Comparison of ENCODE assay signal across 22 cellular contexts in genomic region chr4:174056959-174057358, GRCh38.
"Had no signal": no experiment of that assay in that cellular context is flagged by ENCODE, and none has a peak within 500 bp of the region (broad histone marks: within the 10 kb centered on the region; RNA-seq: fewer than 3 reads in every experiment).

No MANE protein-coding gene starts in this region.

- H3K36me3 ChIP-seq: brain microvascular endothelial cell, ovary, tibial nerve, uterus had no signal

- H3K27ac ChIP-seq: brain microvascular endothelial cell, dorsolateral prefrontal cortex, epithelial cell of prostate, foreskin keratinocyte, ovary, psoas muscle, tibial nerve, uterus, VCaP had no signal

- H3K27me3 ChIP-seq: brain microvascular endothelial cell, dorsolateral prefrontal cortex, foreskin keratinocyte, ovary, tibial nerve, uterus had no signal

- DNase-seq: activated CD4-positive, alpha-beta T cell treated with anti-CD3 and anti-CD28 coated beads, Interleukin-2, amount 50 U/mL, for 1 hour; activated CD4-positive, CD25-positive, alpha-beta regulatory T cell treated with anti-CD3 and anti-CD28 coated beads, Interleukin-2, amount 50 U/mL, for 72 hours; activated CD8-positive, alpha-beta memory T cell treated with anti-CD3 and anti-CD28 coated beads, Interleukin-2, amount 50 U/mL, for 4 hours; activated naive CD4-positive, alpha-beta T cell treated with anti-CD3 and anti-CD28 coated beads, Interleukin-2, amount 50 U/mL, for 16 hours; activated T-cell treated with anti-CD3 and anti-CD28 coated beads, Interleukin-2, amount 50 U/mL, for 4 hours; aorta; brain microvascular endothelial cell; central memory CD4-positive, alpha-beta T cell; dorsolateral prefrontal cortex; foreskin keratinocyte; natural killer cell; ovary; psoas muscle; right cardiac atrium; stimulated activated CD4-positive, alpha-beta T cell treated with anti-CD3 and anti-CD28 coated beads, Interleukin-2, amount 100 ng/mL, for 24 hours; stimulated activated naive CD4-positive, alpha-beta T cell treated with Interleukin-2 at 50 U/mL for 16 hours; substantia nigra; uterus had no signal

- H3K4me1 ChIP-seq: foreskin keratinocyte, psoas muscle, tibial nerve, uterus had no signal

- ATAC-seq: activated T-cell treated with anti-CD3 and anti-CD28 coated beads, Interleukin-2, amount 50 U/mL, for 4 hours; foreskin keratinocyte; natural killer cell; psoas muscle; right cardiac atrium had no signal

- H3K4me3 ChIP-seq: dorsolateral prefrontal cortex, lung, ovary, psoas muscle, tibial nerve, uterus had no signal

- H3K9me3 ChIP-seq: ovary, psoas muscle, uterus had no signal
